Comparison of ENCODE assay signal across 36 cellular contexts in genomic region chr1:182114627-182115023, GRCh38. TPM values are rescaled to one million over a fixed set of nuclear protein-coding genes. Genes with fewer than 3 reads are reported as not detected.
DNase-seq lines count a peak whose midpoint lies in the region; ATAC-seq, FAIRE-seq and TF ChIP-seq lines count a peak whose summit lies in the region.
"Had no signal": no experiment of that assay in that cellular context is flagged by ENCODE, and none has a peak within 500 bp of the region (broad histone marks: within the 10 kb centered on the region; RNA-seq: fewer than 3 reads in every experiment).

No MANE protein-coding gene starts in this region.

- H3K36me3 Mint-ChIP-seq in activated T-cell treated with anti-CD3 and anti-CD28 coated beads, Interleukin-2, amount 50 U/mL, for 24 hours (ENCODE audit: low read depth): no peaks in the 10 kb centered on the region
- H3K36me3 Mint-ChIP-seq: activated naive CD4-positive, alpha-beta T cell treated with anti-CD3 and anti-CD28 coated beads, Interleukin-2, amount 50 U/mL, for 72 hours; CD8-positive, alpha-beta T cell; stimulated activated effector memory CD8-positive, alpha-beta T cell treated with anti-CD3 and anti-CD28 coated beads, Interleukin-12 subunit alpha, Interleukin-12 subunit beta, amount 100 ng/mL, for 72 hours had no signal

- BruUV-seq in K562 (replicated peaks; lab: Mats Ljungman, UMichigan) (no TSS peak), HepG2 (replicated peaks; lab: Mats Ljungman, UMichigan) (no TSS peak)

- FAIRE-seq in K562 (lab: Jason Lieb, UNC): peak; percentile 52
- FAIRE-seq in HepG2 (lab: Jason Lieb, UNC): no peak
- FAIRE-seq: endometrium, GM12892, H54, RCC 7860 had no signal

- no peaks in the 10 kb centered on the region for H3F3A ChIP-seq in Loucy (ENCODE audit: low read depth)

- H3K4me3 ChIP-seq in Loucy (ENCODE audit: low read length, poor library complexity, severe bottlenecking) (no peak overlapping the region), K562 (no peak overlapping the region), HepG2 (replicated peaks in 1 of 3; ENCODE audit: insufficient read depth in 1 of 3, low read depth in 2 of 3, low read length in 3 of 3) (peak overlapping the region in 1 of 3 experiments; percentile 18; a peak in 1 of 6 replicates), stomach (no peak overlapping the region)
- H3K4me3 ChIP-seq: gastrocnemius medialis, ovary, spleen, thoracic aorta had no signal

- CTCF ChIA-PET in K562 (lab: Yijun Ruan, JAX; ENCODE audit: low intra/inter-chr PET ratio) (interaction anchor here (1.1 kb wide), 1 partner anchor 30 kb away, joined by 3 read pairs; no protein-coding TSS in a partner anchor), HepG2 (lab: Yijun Ruan, JAX; ENCODE audit: low intra/inter-chr PET ratio, low total read pairs) (no interaction called here)

- peak overlapping the region; percentile 55; the same call in 1 of the 2 replicates for H2AFZ ChIP-seq in Loucy (ENCODE audit: low read length)
- H2AFZ ChIP-seq in K562 (ENCODE audit: low read depth, low read length): 0 out of 2 replicates have a peak overlapping the region, but pooled peaks have one; percentile 15
- H2AFZ ChIP-seq in HepG2 (ENCODE audit: low read length): peak overlapping the region; percentile 46

- H3K36me3 ChIP-seq in Loucy (ENCODE audit: insufficient read depth, low read length) (no peaks in the 10 kb centered on the region), K562 (ENCODE audit: control insufficient read depth, insufficient read depth, low read length) (no peaks in the 10 kb centered on the region), HepG2 (replicated peaks in 1 of 2; ENCODE audit: control insufficient read depth in 1 of 2, insufficient read depth in 2 of 2, low read length in 2 of 2) (no peaks in the 10 kb centered on the region), stomach (no peaks in the 10 kb centered on the region)
- H3K36me3 ChIP-seq: gastrocnemius medialis, ovary, spleen, thoracic aorta had no signal

- peaks cover 32% of the 10 kb centered on the region for H3K27me3 Mint-ChIP-seq in activated T-cell treated with anti-CD3 and anti-CD28 coated beads, Interleukin-2, amount 50 U/mL, for 24 hours

- no peak overlapping the region for H3K27ac ChIP-seq in K562 (ENCODE audit: extremely low read depth, low read depth, low read length)
- H3K27ac ChIP-seq in HepG2 (ENCODE audit: extremely low read length, insufficient read depth, low read length): no peak overlapping the region
- peak overlapping the region; percentile 57 to 87 (median 70) for H3K27ac ChIP-seq in stomach
- no peak overlapping the region for H3K27ac ChIP-seq in foreskin keratinocyte
- H3K27ac ChIP-seq: ovary, thoracic aorta had no signal

- no peak for TF ChIP-seq POLR2A in K562 (conservative IDR thresholded peaks at IDR 0.05)
- no peak for TF ChIP-seq POLR2A in HepG2 (IDR thresholded peaks at IDR 0.05; ENCODE audit: insufficient read depth in 1 of 2, low read depth in 2 of 2, low read length in 2 of 2)
- TF ChIP-seq POLR2A in stomach (IDR thresholded peaks at IDR 0.05): no peak

- no peak overlapping the region for H3K4me3 Mint-ChIP-seq in activated T-cell treated with anti-CD3 and anti-CD28 coated beads, Interleukin-2, amount 50 U/mL, for 24 hours
- H3K4me3 Mint-ChIP-seq: CD8-positive, alpha-beta T cell; dendritic cell treated with granulocyte-macrophage colony-stimulating factor and Interleukin-4, amounts not matched to agents 40 ng/mL and 50 ng/mL, for 4 days; stimulated activated effector memory CD8-positive, alpha-beta T cell treated with anti-CD3 and anti-CD28 coated beads, Interleukin-12 subunit alpha, Interleukin-12 subunit beta, amount 100 ng/mL, for 72 hours had no signal

- H3K9me3 Mint-ChIP-seq in activated T-cell treated with anti-CD3 and anti-CD28 coated beads, Interleukin-2, amount 50 U/mL, for 24 hours: no peaks in the 10 kb centered on the region
- H3K9me3 Mint-ChIP-seq: activated naive CD4-positive, alpha-beta T cell treated with anti-CD3 and anti-CD28 coated beads, Interleukin-2, amount 50 U/mL, for 72 hours; activated T-helper 2 cell treated with anti-CD3 and anti-CD28 coated beads, Interferon-gamma antibody, Interleukin-2, Interleukin-4, amounts not matched to agents 10 μg/mL and 5 μg/mL and 100 μg/mL, durations not matched to agents 14 hours and 24 hours and 36 hours; CD8-positive, alpha-beta T cell; dendritic cell treated with granulocyte-macrophage colony-stimulating factor and Interleukin-4, amounts not matched to agents 40 ng/mL and 50 ng/mL, for 4 days; stimulated activated effector memory CD8-positive, alpha-beta T cell treated with anti-CD3 and anti-CD28 coated beads, Interleukin-12 subunit alpha, Interleukin-12 subunit beta, amount 100 ng/mL, for 72 hours had no signal

- H3K4me1 ChIP-seq in Loucy (ENCODE audit: insufficient read depth, low read length, poor library complexity, severe bottlenecking) (no peaks in the 10 kb centered on the region), K562 (replicated peaks in 1 of 2; ENCODE audit: control insufficient read depth in 2 of 2, insufficient read depth in 2 of 2, low read length in 2 of 2) (peaks cover 0 to 3% of the 10 kb centered on the region in 2 experiments; a peak in 3 of 5 replicates), HepG2 (ENCODE audit: insufficient read depth, low read length) (peaks cover 37% of the 10 kb centered on the region), stomach (peaks cover 11 to 20% (median 15%) of the 10 kb centered on the region in 4 donors), foreskin keratinocyte (no peaks in the 10 kb centered on the region)
- H3K4me1 ChIP-seq: spleen had no signal

- no peaks in the 10 kb centered on the region for H3K4me1 Mint-ChIP-seq in activated T-cell treated with anti-CD3 and anti-CD28 coated beads, Interleukin-2, amount 50 U/mL, for 24 hours (ENCODE audit: low read depth)
- H3K4me1 Mint-ChIP-seq: stimulated activated effector memory CD8-positive, alpha-beta T cell treated with anti-CD3 and anti-CD28 coated beads, Interleukin-12 subunit alpha, Interleukin-12 subunit beta, amount 100 ng/mL, for 72 hours had no signal

- H3K9me3 ChIP-seq in Loucy (ENCODE audit: insufficient read depth, low read depth, low read length) (no peaks in the 10 kb centered on the region), K562 (replicated peaks; ENCODE audit: control insufficient read depth, insufficient read depth, low read depth, low read length) (no peaks in the 10 kb centered on the region), HepG2 (ENCODE audit: low read length) (no peaks in the 10 kb centered on the region), stomach (no peaks in the 10 kb centered on the region)
- H3K9me3 ChIP-seq: gastrocnemius medialis, ovary, spleen, thoracic aorta had no signal

- TF ChIP-seq RAD21 in K562 (CRISPR knock-in tag; conservative IDR thresholded peaks at IDR 0.05 in 1 of 2, IDR thresholded peaks at IDR 0.05 in 1 of 2) (no peak), HepG2 (CRISPR knock-in tag; IDR thresholded peaks at IDR 0.05) (no peak)

- POLR2A ChIA-PET in K562 (lab: Yijun Ruan, JAX) (interaction anchor here (0.8 to 1.0 kb wide), 4 partner anchors 16 to 282 kb away, joined by 3 to 4 read pairs (median 3); no protein-coding TSS in a partner anchor), HepG2 (lab: Yijun Ruan, JAX) (no interaction called here)

- in situ Hi-C loops in K562 (cut with MboI): no loop called here
- in situ Hi-C loops in HepG2 (cut with HindIII; ENCODE audit: extremely low pct_ligation_motif_present, low pct_unique_long_range_greater_than_20kb): no loop called here

- intact Hi-C loops in K562 (cut with micrococcal nuclease) (no loop called here), HepG2 (cut with micrococcal nuclease; ENCODE audit: unreplicated experiment) (no loop called here), stomach (cut with DNase I; ENCODE audit: low total_unique reads) (no loop called here)

- DNase-seq in K562 (ENCODE audit: extremely low read depth in 1 of 4, low spot score in 3 of 4): peak; percentile 25 to 28 (median 26)
- DNase-seq in HepG2 (ENCODE audit: low spot score): no peak
- no peak for DNase-seq in stomach
- no peak for DNase-seq in activated T-cell treated with anti-CD3 and anti-CD28 coated beads, Interleukin-2, amount 50 U/mL, for 24 hours
- no peak for DNase-seq in foreskin keratinocyte
- DNase-seq in EL: no peak
- DNase-seq: activated CD4-positive, alpha-beta T cell treated with anti-CD3 and anti-CD28 coated beads, Interleukin-2, amount 50 U/mL, for 48 hours; CD8-positive, alpha-beta T cell; central memory CD4-positive, alpha-beta T cell; DMS 273 treated with DMSO at 0.1 percent for 48 hours; gastrocnemius medialis; left colon; mesenchymal stem cell; MM.1S; NCI-H2029; NCI-H226; NCI-H69; ovary; SIG-M5; spleen; stimulated activated CD4-positive, alpha-beta T cell treated with anti-CD3 and anti-CD28 coated beads, Interleukin-2, amount 100 ng/mL, for 48 hours; T1000 had no signal

- peak; percentile 79 for ATAC-seq in K562
- ATAC-seq in HepG2: no peak; the same call in 2 of the 3 replicates
- no peak for ATAC-seq in foreskin keratinocyte
- ATAC-seq in GM18861 (IDR thresholded peaks at IDR 0.05; ENCODE audit: unreplicated experiment): no peak
- ATAC-seq: activated naive CD4-positive, alpha-beta T cell treated with anti-CD3 and anti-CD28 coated beads, Interleukin-2, amount 50 U/mL, for 72 hours; CD8-positive, alpha-beta T cell; gastrocnemius medialis; stimulated activated effector memory CD8-positive, alpha-beta T cell treated with anti-CD3 and anti-CD28 coated beads, Interleukin-12 subunit alpha, Interleukin-12 subunit beta, amount 100 ng/mL, for 72 hours had no signal

- 2% methylated on average over 9 of the region's 9 CpGs for WGBS in K562 (ENCODE audit: insufficient coverage, low coverage, missing lambda C conversion rate)
- 58% methylated on average over 8 of the region's 9 CpGs for WGBS in HepG2 (ENCODE audit: low lambda C conversion rate)
- WGBS in stomach, 5 donors: 28 to 41% (median 31%) methylated on average over 6 to 9 of the region's 9 CpGs

- no peak; the same call in 1 of the 2 replicates for TF ChIP-seq CTCF in Loucy (conservative IDR thresholded peaks at IDR 0.05; ENCODE audit: low read length)
- no peak for TF ChIP-seq CTCF in K562 (IDR thresholded peaks at IDR 0.05 in 2 of 3, conservative IDR thresholded peaks at IDR 0.05 in 1 of 3; ENCODE audit: insufficient read depth in 2 of 3, low read depth in 1 of 3, low read length in 3 of 3)
- no peak for TF ChIP-seq CTCF in HepG2 (CRISPR knock-in tag; IDR thresholded peaks at IDR 0.05)
- TF ChIP-seq CTCF in stomach (IDR thresholded peaks at IDR 0.05): no peak
- TF ChIP-seq CTCF in foreskin keratinocyte (conservative IDR thresholded peaks at IDR 0.05): no peak

- TF ChIP-seq EP300 in K562 (IDR thresholded peaks at IDR 0.05; ENCODE audit: low read length) (peak; percentile 67), HepG2 (IDR thresholded peaks at IDR 0.05; ENCODE audit: low read depth in 2 of 2, low read length in 2 of 2) (no peak), HepG2 (CRISPR knock-in tag; IDR thresholded peaks at IDR 0.05; ENCODE audit: borderline replicate concordance) (no peak), stomach (IDR thresholded peaks at IDR 0.05) (no peak)

- no peaks in the 10 kb centered on the region for H3K9me2 ChIP-seq in Loucy (replicated peaks; ENCODE audit: low read depth, low read length)

- H3K4me2 ChIP-seq in Loucy (ENCODE audit: low read depth, low read length, poor library complexity, severe bottlenecking): peak overlapping the region; percentile 47
- H3K4me2 ChIP-seq in K562 (ENCODE audit: insufficient read depth, low read length): peak overlapping the region; percentile 42; the same call in 1 of the 2 replicates
- peak overlapping the region; percentile 67 for H3K4me2 ChIP-seq in HepG2 (ENCODE audit: low read depth, low read length)

- H3K9ac ChIP-seq in Loucy (ENCODE audit: low read depth, low read length, poor library complexity, severe bottlenecking) (no peak overlapping the region), K562 (ENCODE audit: insufficient read depth in 1 of 2, low read depth in 2 of 2, low read length in 2 of 2) (no peak overlapping the region), HepG2 (ENCODE audit: insufficient read depth, low read depth, low read length) (no peak overlapping the region)

- H3K9me1 ChIP-seq in K562 (ENCODE audit: control insufficient read depth, insufficient read depth, low read length): no peaks in the 10 kb centered on the region

- H3K27ac Mint-ChIP-seq in activated T-cell treated with anti-CD3 and anti-CD28 coated beads, Interleukin-2, amount 50 U/mL, for 24 hours: no peak overlapping the region
- H3K27ac Mint-ChIP-seq: activated naive CD4-positive, alpha-beta T cell treated with anti-CD3 and anti-CD28 coated beads, Interleukin-2, amount 50 U/mL, for 72 hours; activated T-helper 2 cell treated with anti-CD3 and anti-CD28 coated beads, Interferon-gamma antibody, Interleukin-2, Interleukin-4, amounts not matched to agents 10 μg/mL and 5 μg/mL and 100 μg/mL, durations not matched to agents 14 hours and 24 hours and 36 hours; CD8-positive, alpha-beta T cell; dendritic cell treated with granulocyte-macrophage colony-stimulating factor and Interleukin-4, amounts not matched to agents 40 ng/mL and 50 ng/mL, for 4 days; stimulated activated effector memory CD8-positive, alpha-beta T cell treated with anti-CD3 and anti-CD28 coated beads, Interleukin-12 subunit alpha, Interleukin-12 subunit beta, amount 100 ng/mL, for 72 hours had no signal

- H3K79me2 ChIP-seq in Loucy (ENCODE audit: insufficient read depth, low read length) (no peaks in the 10 kb centered on the region), K562 (ENCODE audit: control insufficient read depth, insufficient read depth, low read length) (no peaks in the 10 kb centered on the region), HepG2 (ENCODE audit: insufficient read depth, low read length) (no peaks in the 10 kb centered on the region)

- H3K27me3 ChIP-seq in Loucy (ENCODE audit: insufficient read depth, low read length, poor library complexity, severe bottlenecking) (no peaks in the 10 kb centered on the region), K562 (ENCODE audit: control insufficient read depth in 2 of 2, insufficient read depth in 2 of 2, low read length in 2 of 2) (peaks cover 19 to 43% of the 10 kb centered on the region in 2 experiments), HepG2 (ENCODE audit: control insufficient read depth in 1 of 2, insufficient read depth in 2 of 2, low read length in 2 of 2) (no peaks in the 10 kb centered on the region), stomach (peaks cover 0 to 5% (median 0%) of the 10 kb centered on the region in 3 donors), foreskin keratinocyte (no peaks in the 10 kb centered on the region)
- H3K27me3 ChIP-seq: gastrocnemius medialis, ovary had no signal

- H4K20me1 ChIP-seq in Loucy (ENCODE audit: insufficient read depth, low read length, poor library complexity, severe bottlenecking): no peaks in the 10 kb centered on the region
- H4K20me1 ChIP-seq in K562 (replicated peaks; ENCODE audit: control insufficient read depth, insufficient read depth, low read length): no peaks in the 10 kb centered on the region
- no peaks in the 10 kb centered on the region for H4K20me1 ChIP-seq in HepG2 (ENCODE audit: insufficient read depth, low read length)

RNA-seq across cellular contexts. Expression of gene ZNF648, which starts 53.1 kb away (rescaled TPM):
- total RNA-seq in K562 (2011; cell fraction: chromatin; rRNA removed; ENCODE audit: low replicate concordance): not detected in 2 replicates
- total RNA-seq in K562 (2011; cell fraction: nucleolus; rRNA removed): not detected in 2 replicates
- 0.07 TPM in 1 of 2 replicates, not detected in the other for total RNA-seq in K562 (2011; cell fraction: nucleoplasm; rRNA removed)
- 0.18 and 0.20 TPM in 2 replicates for total RNA-seq in K562 (2014; rRNA removed)
- 0.06 and 0.15 TPM in 2 replicates for total RNA-seq in K562 (2014; rRNA removed; fragmentation: Illumina TruSeq; extraction: Trizol)
- 0.11 and 0.34 TPM in 2 replicates for total RNA-seq in K562 (2015; rRNA removed; fragmentation: Illumina TruSeq; extraction: Trizol)
- 0.22 and 0.27 TPM in 2 replicates for total RNA-seq in K562 (2021)
- polyA plus RNA-seq in K562 (2011; rRNA removed): not detected in 2 replicates
- not detected in 2 replicates for polyA plus RNA-seq in K562 (2011; cell fraction: cytosol; rRNA removed)
- polyA plus RNA-seq in K562 (2011; cell fraction: nucleus; rRNA removed): not detected in 2 replicates
- 0.10 and 0.14 TPM in 2 replicates for polyA plus RNA-seq in K562 (2012)
- polyA plus RNA-seq in K562 (2014; fragmentation: Illumina TruSeq; extraction: Trizol): 0.18 and 0.21 TPM in 2 replicates
- polyA plus RNA-seq in K562 (2014; fragmentation: Nextera tagmentation; extraction: Ambion mirVana): under 1 TPM in 1 of 2 experiments, not detected in 1; 0.06 TPM
- polyA plus RNA-seq in K562 (2014; rRNA removed): 0.11 and 0.25 TPM in 2 replicates
- polyA minus RNA-seq in K562 (2011; rRNA and poly(A)+ RNA removed): not detected in 2 replicates
- not detected in 2 replicates for polyA minus RNA-seq in K562 (2011; cell fraction: cytosol; rRNA and poly(A)+ RNA removed)
- polyA minus RNA-seq in K562 (2011; cell fraction: nucleus; rRNA and poly(A)+ RNA removed): not detected in 2 replicates
- 0.13 and 0.14 TPM in 2 replicates for total RNA-seq in HepG2 (2016; rRNA removed; fragmentation: Illumina TruSeq; extraction: Trizol)
- total RNA-seq in HepG2 (2016; cell fraction: cytosol; rRNA removed; fragmentation: Illumina TruSeq; extraction: Trizol; ENCODE audit: low read depth): not detected in 2 replicates
- total RNA-seq in HepG2 (2016; cell fraction: insoluble cytoplasmic fraction; rRNA removed; fragmentation: Illumina TruSeq; extraction: Trizol): 0.13 and 0.19 TPM in 2 replicates
- 0.03 TPM in 1 of 2 replicates, not detected in the other for total RNA-seq in HepG2 (2016; cell fraction: membrane; rRNA removed; fragmentation: Illumina TruSeq; extraction: Trizol)
- 0.34 and 0.41 TPM in 2 replicates for total RNA-seq in HepG2 (2016; cell fraction: nucleus; rRNA removed; fragmentation: Illumina TruSeq; extraction: Trizol)
- 0.37 and 0.43 TPM in 2 replicates for polyA plus RNA-seq in HepG2 (2011; rRNA removed)
- 0.17 and 0.25 TPM in 2 replicates for polyA plus RNA-seq in HepG2 (2011; cell fraction: cytosol; rRNA removed)
- polyA plus RNA-seq in HepG2 (2011; cell fraction: nucleus; rRNA removed): 1.4 and 1.7 TPM in 2 replicates
- 0.37 and 0.47 TPM in 2 replicates for polyA plus RNA-seq in HepG2 (2012)
- polyA plus RNA-seq in HepG2 (2016; cell fraction: cytosol; fragmentation: Illumina TruSeq; extraction: Trizol; ENCODE audit: low read depth): not detected in 2 replicates
- polyA plus RNA-seq in HepG2 (2016; cell fraction: insoluble cytoplasmic fraction; fragmentation: Illumina TruSeq; extraction: Trizol; ENCODE audit: low read depth): 0.05 TPM in 1 of 2 replicates, not detected in the other
- not detected in 2 replicates for polyA plus RNA-seq in HepG2 (2016; cell fraction: membrane; fragmentation: Illumina TruSeq; extraction: Trizol; ENCODE audit: low read depth)
- 0.32 and 0.33 TPM in 2 replicates for polyA plus RNA-seq in HepG2 (2016; cell fraction: nucleus; fragmentation: Illumina TruSeq; extraction: Trizol; ENCODE audit: insufficient read depth, low read depth)
- 2.6 TPM in 1 of 2 replicates, not detected in the other for polyA minus RNA-seq in HepG2 (2011; rRNA and poly(A)+ RNA removed; ENCODE audit: low replicate concordance)
- polyA minus RNA-seq in HepG2 (2011; cell fraction: cytosol; rRNA and poly(A)+ RNA removed): 0.35 and 0.69 TPM in 2 replicates
- 1.9 and 2.0 TPM in 2 replicates for polyA minus RNA-seq in HepG2 (2011; cell fraction: nucleus; rRNA and poly(A)+ RNA removed)
- 1 to 10 TPM in 1 of 5 donors, not detected in 4; 1.7 TPM for total RNA-seq in stomach
- polyA plus RNA-seq in stomach: under 1 TPM in 2 of 3 donors, not detected in 1; 0.03 to 0.12 TPM
- not detected in 2 replicates for total RNA-seq in foreskin keratinocyte
- not detected in 2 replicates for polyA plus RNA-seq in foreskin keratinocyte
- total RNA-seq: A673; activated T-helper 2 cell treated with anti-CD3 and anti-CD28 coated beads, Interferon-gamma antibody, Interleukin-2, Interleukin-4, amounts not matched to agents 10 μg/mL and 5 μg/mL and 100 μg/mL, durations not matched to agents 14 hours and 24 hours and 36 hours; CD8-positive, alpha-beta T cell; HT-29; left colon; right cardiac atrium; thoracic aorta had no signal
- polyA plus RNA-seq: right cardiac atrium, spleen had no signal

Comparison
In these comparisons a context has a peak if more than half of its experiments do, and no peak if none do; other contexts are left out.
1. DNase-seq: peak in K562 (4 of 4); none in HepG2 (single experiment), stomach (single experiment), activated T-cell treated with anti-CD3 and anti-CD28 coated beads, Interleukin-2, amount 50 U/mL, for 24 hours (single experiment), foreskin keratinocyte (0 of 2) and EL (single experiment).
2. H3K27ac ChIP-seq: peak in stomach (5 of 5); none in K562 (single experiment), HepG2 (single experiment) and foreskin keratinocyte (single experiment).
3. Peak in every context shown above with its lines, with median percentiles within 50 percentile points of each other: H2AFZ ChIP-seq and H3K4me2 ChIP-seq.